Comparison of ENCODE assay signal across 1 cellular context in the genomic region with DNA sequence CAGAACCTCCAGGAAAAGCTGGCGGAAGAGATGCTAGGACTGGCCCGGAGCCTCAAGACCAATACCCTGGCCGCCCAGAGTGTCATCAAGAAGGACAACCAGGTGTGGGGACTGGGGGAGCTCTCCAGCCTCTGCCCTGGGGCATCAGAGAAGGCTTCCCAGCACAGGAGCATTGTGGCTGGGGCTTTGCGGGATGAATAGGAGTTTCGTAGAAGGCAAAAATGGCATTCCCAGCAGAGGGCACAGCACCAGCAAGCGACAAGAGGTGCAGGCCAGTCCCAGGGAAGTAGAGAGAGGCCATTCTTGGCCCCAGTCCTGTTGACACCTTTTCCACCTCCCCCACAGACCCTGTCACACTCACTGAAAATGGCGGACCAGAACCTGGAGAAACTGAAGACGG.
TF ChIP-seq lines count a peak whose summit lies in the region.

No MANE protein-coding gene starts in this region.

TF ChIP-seq in GM23338, 12 proteins besides CTCF, POLR2A, EP300 and RAD21 (continued from another document):
- no peak for TF ChIP-seq ZNF114 (CRISPR knock-in tag; IDR thresholded peaks at IDR 0.05)
